ENCODE assay signal across 1 cellular context in the genomic region with DNA sequence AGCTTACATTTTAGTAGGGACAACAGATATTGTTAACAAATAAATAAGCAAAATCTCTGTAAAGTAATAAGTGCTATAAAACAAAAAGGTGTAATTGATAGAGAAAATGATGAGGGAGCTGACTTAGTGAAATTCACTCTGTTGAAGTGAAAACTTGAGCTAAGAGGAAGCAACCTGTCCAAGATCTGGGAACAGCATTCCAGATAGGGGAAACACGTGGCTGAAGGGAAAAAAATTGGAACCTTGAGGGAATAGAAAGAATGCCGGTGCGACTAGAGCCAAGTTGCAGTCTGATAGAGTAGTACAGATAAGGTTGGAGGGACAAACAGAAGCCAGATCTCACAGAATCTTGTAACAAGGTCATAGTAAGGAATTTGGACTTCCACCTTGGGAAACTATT.
A peak's percentile ranks its signal among the peaks of the same experiment; 100 is the strongest.
TF ChIP-seq lines count a peak whose summit lies in the region.

No MANE protein-coding gene starts in this region.

TF ChIP-seq in K562, 482 proteins besides CTCF, POLR2A, EP300 and RAD21 (continued from another document):
- TF ChIP-seq ZNF668 (CRISPR knock-in tag; IDR thresholded peaks at IDR 0.05): no peak
- TF ChIP-seq SMARCA4 (IDR thresholded peaks at IDR 0.05): 0 out of 2 replicates have a peak, but pooled peaks have one; percentile 17
- TF ChIP-seq, protein P1, sequence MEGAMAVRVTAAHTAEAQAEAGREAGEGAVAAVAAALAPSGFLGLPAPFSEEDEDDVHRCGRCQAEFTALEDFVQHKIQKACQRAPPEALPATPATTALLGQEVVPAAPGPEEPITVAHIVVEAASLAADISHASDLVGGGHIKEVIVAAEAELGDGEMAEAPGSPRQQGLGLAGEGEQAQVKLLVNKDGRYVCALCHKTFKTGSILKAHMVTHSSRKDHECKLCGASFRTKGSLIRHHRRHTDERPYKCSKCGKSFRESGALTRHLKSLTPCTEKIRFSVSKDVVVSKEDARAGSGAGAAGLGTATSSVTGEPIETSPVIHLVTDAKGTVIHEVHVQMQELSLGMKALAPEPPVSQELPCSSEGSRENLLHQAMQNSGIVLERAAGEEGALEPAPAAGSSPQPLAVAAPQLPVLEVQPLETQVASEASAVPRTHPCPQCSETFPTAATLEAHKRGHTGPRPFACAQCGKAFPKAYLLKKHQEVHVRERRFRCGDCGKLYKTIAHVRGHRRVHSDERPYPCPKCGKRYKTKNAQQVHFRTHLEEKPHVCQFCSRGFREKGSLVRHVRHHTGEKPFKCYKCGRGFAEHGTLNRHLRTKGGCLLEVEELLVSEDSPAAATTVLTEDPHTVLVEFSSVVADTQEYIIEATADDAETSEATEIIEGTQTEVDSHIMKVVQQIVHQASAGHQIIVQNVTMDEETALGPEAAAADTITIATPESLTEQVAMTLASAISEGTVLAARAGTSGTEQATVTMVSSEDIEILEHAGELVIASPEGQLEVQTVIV (CRISPR knock-in tag; IDR thresholded peaks at IDR 0.05; ENCODE audit: borderline replicate concordance): no peak
- TF ChIP-seq ZNF830 (CRISPR knock-in tag; IDR thresholded peaks at IDR 0.05): no peak
- TF ChIP-seq KHSRP (IDR thresholded peaks at IDR 0.05): no peak
- TF ChIP-seq, protein P2, sequence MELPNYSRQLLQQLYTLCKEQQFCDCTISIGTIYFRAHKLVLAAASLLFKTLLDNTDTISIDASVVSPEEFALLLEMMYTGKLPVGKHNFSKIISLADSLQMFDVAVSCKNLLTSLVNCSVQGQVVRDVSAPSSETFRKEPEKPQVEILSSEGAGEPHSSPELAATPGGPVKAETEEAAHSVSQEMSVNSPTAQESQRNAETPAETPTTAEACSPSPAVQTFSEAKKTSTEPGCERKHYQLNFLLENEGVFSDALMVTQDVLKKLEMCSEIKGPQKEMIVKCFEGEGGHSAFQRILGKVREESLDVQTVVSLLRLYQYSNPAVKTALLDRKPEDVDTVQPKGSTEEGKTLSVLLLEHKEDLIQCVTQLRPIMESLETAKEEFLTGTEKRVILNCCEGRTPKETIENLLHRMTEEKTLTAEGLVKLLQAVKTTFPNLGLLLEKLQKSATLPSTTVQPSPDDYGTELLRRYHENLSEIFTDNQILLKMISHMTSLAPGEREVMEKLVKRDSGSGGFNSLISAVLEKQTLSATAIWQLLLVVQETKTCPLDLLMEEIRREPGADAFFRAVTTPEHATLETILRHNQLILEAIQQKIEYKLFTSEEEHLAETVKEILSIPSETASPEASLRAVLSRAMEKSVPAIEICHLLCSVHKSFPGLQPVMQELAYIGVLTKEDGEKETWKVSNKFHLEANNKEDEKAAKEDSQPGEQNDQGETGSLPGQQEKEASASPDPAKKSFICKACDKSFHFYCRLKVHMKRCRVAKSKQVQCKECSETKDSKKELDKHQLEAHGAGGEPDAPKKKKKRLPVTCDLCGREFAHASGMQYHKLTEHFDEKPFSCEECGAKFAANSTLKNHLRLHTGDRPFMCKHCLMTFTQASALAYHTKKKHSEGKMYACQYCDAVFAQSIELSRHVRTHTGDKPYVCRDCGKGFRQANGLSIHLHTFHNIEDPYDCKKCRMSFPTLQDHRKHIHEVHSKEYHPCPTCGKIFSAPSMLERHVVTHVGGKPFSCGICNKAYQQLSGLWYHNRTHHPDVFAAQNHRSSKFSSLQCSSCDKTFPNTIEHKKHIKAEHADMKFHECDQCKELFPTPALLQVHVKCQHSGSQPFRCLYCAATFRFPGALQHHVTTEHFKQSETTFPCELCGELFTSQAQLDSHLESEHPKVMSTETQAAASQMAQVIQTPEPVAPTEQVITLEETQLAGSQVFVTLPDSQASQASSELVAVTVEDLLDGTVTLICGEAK (IDR thresholded peaks at IDR 0.05): peak; percentile 62
- TF ChIP-seq, protein P2 (CRISPR knock-in tag; IDR thresholded peaks at IDR 0.05): no peak
- no peak for TF ChIP-seq GABPA (tag; conservative IDR thresholded peaks at IDR 0.05; ENCODE audit: low read depth)
- TF ChIP-seq SNIP1 (IDR thresholded peaks at IDR 0.05; ENCODE audit: low read depth): no peak
- peak; percentile 30; the same call in 1 of the 2 replicates for TF ChIP-seq MYC (IDR thresholded peaks at IDR 0.05; ENCODE audit: low read depth, low read length)
- TF ChIP-seq MYC (CRISPR knock-in tag; IDR thresholded peaks at IDR 0.05; ENCODE audit: borderline replicate concordance, low read depth): no peak
- 0 out of 4 replicates have a peak, but pooled peaks of 1 of the 2 experiments have one; percentile 45 for TF ChIP-seq CSDE1 (IDR thresholded peaks at IDR 0.05)
- 0 out of 2 replicates have a peak, but pooled peaks have one; percentile 7 for TF ChIP-seq SMARCE1 (IDR thresholded peaks at IDR 0.05)
- peak; percentile 30 for TF ChIP-seq CBX8 (IDR thresholded peaks at IDR 0.05; ENCODE audit: borderline replicate concordance, extremely low read depth, low read depth, low read length, poor library complexity, severe bottlenecking)
- TF ChIP-seq CEBPG (CRISPR knock-in tag; IDR thresholded peaks at IDR 0.05): no peak
- TF ChIP-seq CEBPG (tag; conservative IDR thresholded peaks at IDR 0.05 in 1 of 2, IDR thresholded peaks at IDR 0.05 in 1 of 2): peak in 1 of 2 experiments; percentile 2; a peak in 1 of 4 replicates
- no peak for TF ChIP-seq EZH2 (IDR thresholded peaks at IDR 0.05; ENCODE audit: borderline replicate concordance, low read depth, low read length)
- TF ChIP-seq, protein P3, sequence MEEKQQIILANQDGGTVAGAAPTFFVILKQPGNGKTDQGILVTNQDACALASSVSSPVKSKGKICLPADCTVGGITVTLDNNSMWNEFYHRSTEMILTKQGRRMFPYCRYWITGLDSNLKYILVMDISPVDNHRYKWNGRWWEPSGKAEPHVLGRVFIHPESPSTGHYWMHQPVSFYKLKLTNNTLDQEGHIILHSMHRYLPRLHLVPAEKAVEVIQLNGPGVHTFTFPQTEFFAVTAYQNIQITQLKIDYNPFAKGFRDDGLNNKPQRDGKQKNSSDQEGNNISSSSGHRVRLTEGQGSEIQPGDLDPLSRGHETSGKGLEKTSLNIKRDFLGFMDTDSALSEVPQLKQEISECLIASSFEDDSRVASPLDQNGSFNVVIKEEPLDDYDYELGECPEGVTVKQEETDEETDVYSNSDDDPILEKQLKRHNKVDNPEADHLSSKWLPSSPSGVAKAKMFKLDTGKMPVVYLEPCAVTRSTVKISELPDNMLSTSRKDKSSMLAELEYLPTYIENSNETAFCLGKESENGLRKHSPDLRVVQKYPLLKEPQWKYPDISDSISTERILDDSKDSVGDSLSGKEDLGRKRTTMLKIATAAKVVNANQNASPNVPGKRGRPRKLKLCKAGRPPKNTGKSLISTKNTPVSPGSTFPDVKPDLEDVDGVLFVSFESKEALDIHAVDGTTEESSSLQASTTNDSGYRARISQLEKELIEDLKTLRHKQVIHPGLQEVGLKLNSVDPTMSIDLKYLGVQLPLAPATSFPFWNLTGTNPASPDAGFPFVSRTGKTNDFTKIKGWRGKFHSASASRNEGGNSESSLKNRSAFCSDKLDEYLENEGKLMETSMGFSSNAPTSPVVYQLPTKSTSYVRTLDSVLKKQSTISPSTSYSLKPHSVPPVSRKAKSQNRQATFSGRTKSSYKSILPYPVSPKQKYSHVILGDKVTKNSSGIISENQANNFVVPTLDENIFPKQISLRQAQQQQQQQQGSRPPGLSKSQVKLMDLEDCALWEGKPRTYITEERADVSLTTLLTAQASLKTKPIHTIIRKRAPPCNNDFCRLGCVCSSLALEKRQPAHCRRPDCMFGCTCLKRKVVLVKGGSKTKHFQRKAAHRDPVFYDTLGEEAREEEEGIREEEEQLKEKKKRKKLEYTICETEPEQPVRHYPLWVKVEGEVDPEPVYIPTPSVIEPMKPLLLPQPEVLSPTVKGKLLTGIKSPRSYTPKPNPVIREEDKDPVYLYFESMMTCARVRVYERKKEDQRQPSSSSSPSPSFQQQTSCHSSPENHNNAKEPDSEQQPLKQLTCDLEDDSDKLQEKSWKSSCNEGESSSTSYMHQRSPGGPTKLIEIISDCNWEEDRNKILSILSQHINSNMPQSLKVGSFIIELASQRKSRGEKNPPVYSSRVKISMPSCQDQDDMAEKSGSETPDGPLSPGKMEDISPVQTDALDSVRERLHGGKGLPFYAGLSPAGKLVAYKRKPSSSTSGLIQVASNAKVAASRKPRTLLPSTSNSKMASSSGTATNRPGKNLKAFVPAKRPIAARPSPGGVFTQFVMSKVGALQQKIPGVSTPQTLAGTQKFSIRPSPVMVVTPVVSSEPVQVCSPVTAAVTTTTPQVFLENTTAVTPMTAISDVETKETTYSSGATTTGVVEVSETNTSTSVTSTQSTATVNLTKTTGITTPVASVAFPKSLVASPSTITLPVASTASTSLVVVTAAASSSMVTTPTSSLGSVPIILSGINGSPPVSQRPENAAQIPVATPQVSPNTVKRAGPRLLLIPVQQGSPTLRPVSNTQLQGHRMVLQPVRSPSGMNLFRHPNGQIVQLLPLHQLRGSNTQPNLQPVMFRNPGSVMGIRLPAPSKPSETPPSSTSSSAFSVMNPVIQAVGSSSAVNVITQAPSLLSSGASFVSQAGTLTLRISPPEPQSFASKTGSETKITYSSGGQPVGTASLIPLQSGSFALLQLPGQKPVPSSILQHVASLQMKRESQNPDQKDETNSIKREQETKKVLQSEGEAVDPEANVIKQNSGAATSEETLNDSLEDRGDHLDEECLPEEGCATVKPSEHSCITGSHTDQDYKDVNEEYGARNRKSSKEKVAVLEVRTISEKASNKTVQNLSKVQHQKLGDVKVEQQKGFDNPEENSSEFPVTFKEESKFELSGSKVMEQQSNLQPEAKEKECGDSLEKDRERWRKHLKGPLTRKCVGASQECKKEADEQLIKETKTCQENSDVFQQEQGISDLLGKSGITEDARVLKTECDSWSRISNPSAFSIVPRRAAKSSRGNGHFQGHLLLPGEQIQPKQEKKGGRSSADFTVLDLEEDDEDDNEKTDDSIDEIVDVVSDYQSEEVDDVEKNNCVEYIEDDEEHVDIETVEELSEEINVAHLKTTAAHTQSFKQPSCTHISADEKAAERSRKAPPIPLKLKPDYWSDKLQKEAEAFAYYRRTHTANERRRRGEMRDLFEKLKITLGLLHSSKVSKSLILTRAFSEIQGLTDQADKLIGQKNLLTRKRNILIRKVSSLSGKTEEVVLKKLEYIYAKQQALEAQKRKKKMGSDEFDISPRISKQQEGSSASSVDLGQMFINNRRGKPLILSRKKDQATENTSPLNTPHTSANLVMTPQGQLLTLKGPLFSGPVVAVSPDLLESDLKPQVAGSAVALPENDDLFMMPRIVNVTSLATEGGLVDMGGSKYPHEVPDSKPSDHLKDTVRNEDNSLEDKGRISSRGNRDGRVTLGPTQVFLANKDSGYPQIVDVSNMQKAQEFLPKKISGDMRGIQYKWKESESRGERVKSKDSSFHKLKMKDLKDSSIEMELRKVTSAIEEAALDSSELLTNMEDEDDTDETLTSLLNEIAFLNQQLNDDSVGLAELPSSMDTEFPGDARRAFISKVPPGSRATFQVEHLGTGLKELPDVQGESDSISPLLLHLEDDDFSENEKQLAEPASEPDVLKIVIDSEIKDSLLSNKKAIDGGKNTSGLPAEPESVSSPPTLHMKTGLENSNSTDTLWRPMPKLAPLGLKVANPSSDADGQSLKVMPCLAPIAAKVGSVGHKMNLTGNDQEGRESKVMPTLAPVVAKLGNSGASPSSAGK (IDR thresholded peaks at IDR 0.05): peak; percentile 33; the same call in 1 of the 2 replicates
- no peak for TF ChIP-seq ATF1 (CRISPR knock-in tag; IDR thresholded peaks at IDR 0.05)
- 0 out of 2 replicates have a peak, but pooled peaks have one; percentile 24 for TF ChIP-seq ATF1 (tag; IDR thresholded peaks at IDR 0.05)
- 0 out of 2 replicates have a peak, but pooled peaks have one; percentile 40 for TF ChIP-seq DPF2 (IDR thresholded peaks at IDR 0.05)
- TF ChIP-seq HMG20A (CRISPR knock-in tag; conservative IDR thresholded peaks at IDR 0.05): no peak
- TF ChIP-seq TRIM28 (IDR thresholded peaks at IDR 0.05): 0 out of 2 replicates have a peak, but pooled peaks have one; percentile 8
